ENCODE assay signal across 19 cellular contexts in the genomic region with DNA sequence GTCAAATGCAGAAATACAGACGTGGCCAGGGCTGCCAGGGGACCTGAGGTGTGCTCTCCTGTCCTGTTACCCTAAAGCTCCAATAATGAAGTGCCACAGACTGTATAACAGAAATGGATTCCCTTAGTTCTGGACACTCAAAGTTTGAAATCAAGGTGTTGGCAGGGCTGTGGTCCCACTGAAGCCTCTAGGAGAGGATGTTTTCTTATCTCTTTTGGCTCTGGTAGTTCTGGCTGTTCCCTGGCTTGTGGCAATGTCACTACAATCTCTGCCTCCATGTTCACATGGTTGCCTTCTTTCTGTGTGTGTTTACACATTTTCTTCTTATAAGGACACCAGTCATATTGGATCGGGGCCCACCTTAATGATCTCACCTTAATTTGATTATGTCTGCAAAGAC.
"Had no signal": no experiment of that assay in that cellular context is flagged by ENCODE, and none has a peak within 500 bp of the region (broad histone marks: within the 10 kb centered on the region; RNA-seq: fewer than 3 reads in every experiment).

No MANE protein-coding gene starts in this region.

- H3K27ac ChIP-seq: foreskin keratinocyte, neutrophil, thyroid gland, uterus had no signal

- H3K4me1 ChIP-seq: foreskin keratinocyte, thyroid gland, uterus had no signal

- H3K9me3 Mint-ChIP-seq: type B pancreatic cell had no signal

- DNase-seq: cerebellar nuclear complex; effector memory CD8-positive, alpha-beta T cell; foreskin keratinocyte; immature natural killer cell; mucosa of descending colon; naive thymus-derived CD8-positive, alpha-beta T cell; posterior cingulate gyrus; right cardiac atrium; stimulated activated CD4-positive, alpha-beta T cell treated with anti-CD3 and anti-CD28 coated beads, Interleukin-4, amount 100 ng/mL, for 1 hour; stimulated activated CD8-positive, alpha-beta memory T cell treated with anti-CD3 and anti-CD28 coated beads, Interleukin-4, amount 100 ng/mL, for 48 hours; stimulated activated naive CD8-positive, alpha-beta T cell treated with anti-CD3 and anti-CD28 coated beads, Interleukin-15, Interleukin-2, amounts not matched to agents 100 U/mL and 50 U/mL, for 24 hours; thyroid gland; uterus had no signal

- H3K36me3 ChIP-seq: neutrophil, suprapubic skin, thyroid gland, uterus had no signal

- H3K4me1 Mint-ChIP-seq: immature natural killer cell; naive thymus-derived CD8-positive, alpha-beta T cell; stimulated activated effector memory CD8-positive, alpha-beta T cell treated with anti-CD3 and anti-CD28 coated beads, Interleukin-12 subunit alpha, Interleukin-12 subunit beta, amount 100 ng/mL, for 72 hours had no signal

- H3K4me3 ChIP-seq: mucosa of descending colon, smooth muscle cell, suprapubic skin, thyroid gland, uterus had no signal

- H3K27ac Mint-ChIP-seq: dendritic cell treated with granulocyte-macrophage colony-stimulating factor and Interleukin-4, amounts not matched to agents 40 ng/mL and 50 ng/mL, for 4 days; effector memory CD8-positive, alpha-beta T cell; immature natural killer cell; naive thymus-derived CD8-positive, alpha-beta T cell; stimulated activated effector memory CD8-positive, alpha-beta T cell treated with anti-CD3 and anti-CD28 coated beads, Interleukin-12 subunit alpha, Interleukin-12 subunit beta, amount 100 ng/mL, for 72 hours; type B pancreatic cell had no signal

- H3K9me3 ChIP-seq: mucosa of descending colon, neutrophil, suprapubic skin, thyroid gland, uterus had no signal

- H3K27me3 ChIP-seq: neutrophil, suprapubic skin, thyroid gland, uterus had no signal

- H3K36me3 Mint-ChIP-seq: immature natural killer cell; naive thymus-derived CD8-positive, alpha-beta T cell; stimulated activated effector memory CD8-positive, alpha-beta T cell treated with anti-CD3 and anti-CD28 coated beads, Interleukin-12 subunit alpha, Interleukin-12 subunit beta, amount 100 ng/mL, for 72 hours; type B pancreatic cell had no signal

- ATAC-seq: effector memory CD8-positive, alpha-beta T cell; foreskin keratinocyte; naive thymus-derived CD8-positive, alpha-beta T cell; stimulated activated effector memory CD8-positive, alpha-beta T cell treated with anti-CD3 and anti-CD28 coated beads, Interleukin-12 subunit alpha, Interleukin-12 subunit beta, amount 100 ng/mL, for 72 hours; stimulated activated naive CD8-positive, alpha-beta T cell treated with anti-CD3 and anti-CD28 coated beads, Interleukin-15, Interleukin-2, amounts not matched to agents 100 U/mL and 50 U/mL, for 24 hours had no signal

- H3K4me3 Mint-ChIP-seq: dendritic cell treated with granulocyte-macrophage colony-stimulating factor and Interleukin-4, amounts not matched to agents 40 ng/mL and 50 ng/mL, for 4 days; effector memory CD8-positive, alpha-beta T cell; immature natural killer cell; naive thymus-derived CD8-positive, alpha-beta T cell; stimulated activated effector memory CD8-positive, alpha-beta T cell treated with anti-CD3 and anti-CD28 coated beads, Interleukin-12 subunit alpha, Interleukin-12 subunit beta, amount 100 ng/mL, for 72 hours; type B pancreatic cell had no signal
